In the genomic region with DNA sequence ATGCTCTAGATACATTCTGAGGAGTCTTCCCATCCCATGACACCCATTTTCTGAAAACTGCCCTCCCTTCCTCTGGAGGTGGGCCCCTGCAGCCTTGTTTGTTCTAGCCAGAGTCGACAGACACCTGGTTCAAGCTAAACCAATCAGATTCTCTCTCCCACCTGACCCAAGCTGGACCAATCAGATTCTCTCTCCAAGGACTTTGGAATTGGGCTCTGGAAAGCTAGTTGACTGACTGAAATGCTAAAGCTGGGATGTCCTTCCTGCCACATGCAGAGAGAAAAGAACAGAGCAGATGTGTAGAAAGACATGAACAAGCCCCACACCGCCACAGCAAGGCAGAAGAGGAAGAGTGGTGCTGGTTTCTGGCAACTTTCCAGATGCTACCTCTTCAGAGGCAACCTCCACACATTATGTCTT, we compare ENCODE assay signal across 1 cellular context.
A peak's percentile ranks its signal among the peaks of the same experiment; 100 is the strongest.
TF ChIP-seq lines count a peak whose summit lies in the region.

No MANE protein-coding gene starts in this region.

TF ChIP-seq in H1, 55 proteins besides CTCF, POLR2A, EP300 and RAD21:
- TF ChIP-seq POLR2AphosphoS5 (IDR thresholded peaks at IDR 0.05; ENCODE audit: low read depth, low read length) (no peak), SUZ12 (IDR thresholded peaks at IDR 0.05; ENCODE audit: low read length) (no peak), SP2 (IDR thresholded peaks at IDR 0.05; ENCODE audit: low read length) (no peak), CBX8 (IDR thresholded peaks at IDR 0.05; ENCODE audit: borderline replicate concordance, low read depth, low read length) (no peak), CEBPB (IDR thresholded peaks at IDR 0.05; ENCODE audit: low read depth, low read length) (no peak), NANOG (IDR thresholded peaks at IDR 0.05; ENCODE audit: insufficient read depth, low read depth, low read length, poor library complexity, severe bottlenecking) (no peak)
- TF ChIP-seq, protein P1, sequence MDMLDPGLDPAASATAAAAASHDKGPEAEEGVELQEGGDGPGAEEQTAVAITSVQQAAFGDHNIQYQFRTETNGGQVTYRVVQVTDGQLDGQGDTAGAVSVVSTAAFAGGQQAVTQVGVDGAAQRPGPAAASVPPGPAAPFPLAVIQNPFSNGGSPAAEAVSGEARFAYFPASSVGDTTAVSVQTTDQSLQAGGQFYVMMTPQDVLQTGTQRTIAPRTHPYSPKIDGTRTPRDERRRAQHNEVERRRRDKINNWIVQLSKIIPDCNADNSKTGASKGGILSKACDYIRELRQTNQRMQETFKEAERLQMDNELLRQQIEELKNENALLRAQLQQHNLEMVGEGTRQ (IDR thresholded peaks at IDR 0.05; ENCODE audit: low read length), result peak; percentile 64
